11 cellular contexts compared by ENCODE assay signal in genomic region chr20:2109425-2110210, GRCh38. TPM values are rescaled to one million over a fixed set of nuclear protein-coding genes. Genes with fewer than 3 reads are reported as not detected.
A peak's percentile ranks its signal among the peaks of the same experiment; 100 is the strongest.
DNase-seq lines count a peak whose midpoint lies in the region; ATAC-seq and TF ChIP-seq lines count a peak whose summit lies in the region.
"Had no signal": no experiment of that assay in that cellular context is flagged by ENCODE, and none has a peak within 500 bp of the region (broad histone marks: within the 10 kb centered on the region; RNA-seq: fewer than 3 reads in every experiment).

No MANE protein-coding gene starts in this region.

- peaks cover 63% of the 10 kb centered on the region for H3K4me1 Mint-ChIP-seq in activated CD4-positive, alpha-beta T cell treated with anti-CD3 and anti-CD28 coated beads, Interleukin-2, amount 10 ng/mL, durations not matched to agents 7 days and 5 days
- H3K4me1 Mint-ChIP-seq in activated CD4-positive, alpha-beta T cell treated with anti-CD3 and anti-CD28 coated beads for 36 hours = peaks cover 90% of the 10 kb centered on the region

- 56 to 59% methylated on average over 6 of the region's 6 CpGs for WGBS in thyroid gland, 2 donors

- peak; percentile 18 for DNase-seq in activated CD4-positive, alpha-beta T cell treated with anti-CD3 and anti-CD28 coated beads, Interleukin-2, amount 10 ng/mL, durations not matched to agents 7 days and 5 days
- no peak for DNase-seq in activated CD4-positive, alpha-beta T cell treated with anti-CD3 and anti-CD28 coated beads for 36 hours
- DNase-seq in coronary artery (ENCODE audit: low spot score) (no peak), lower lobe of right lung (no peak), thyroid gland (peak; percentile 18 to 29)
- DNase-seq: NCI-H1048, occipital lobe had no signal

- CTCF ChIA-PET in activated CD4-positive, alpha-beta T cell treated with anti-CD3 and anti-CD28 coated beads, Interleukin-2, amount 10 ng/mL, durations not matched to agents 7 days and 5 days (lab: Charles Lee) = interaction anchor here (1.1 kb wide), 1 partner anchor 16 kb away, joined by 3 read pairs; no protein-coding TSS in a partner anchor
- CTCF ChIA-PET in activated CD4-positive, alpha-beta T cell treated with anti-CD3 and anti-CD28 coated beads for 36 hours (lab: Charles Lee) = no interaction called here

- H3K27ac ChIP-seq in coronary artery = peak overlapping the region in 1 of 2 donors; percentile 24
- peak overlapping the region; percentile 18 for H3K27ac ChIP-seq in lower lobe of right lung
- no peak overlapping the region for H3K27ac ChIP-seq in thyroid gland

- H3K4me3 Mint-ChIP-seq in activated CD4-positive, alpha-beta T cell treated with anti-CD3 and anti-CD28 coated beads, Interleukin-2, amount 10 ng/mL, durations not matched to agents 7 days and 5 days = no peak overlapping the region
- no peak overlapping the region for H3K4me3 Mint-ChIP-seq in activated CD4-positive, alpha-beta T cell treated with anti-CD3 and anti-CD28 coated beads for 36 hours

- H3K9me3 ChIP-seq in lower lobe of right lung = no peaks in the 10 kb centered on the region
- no peaks in the 10 kb centered on the region for H3K9me3 ChIP-seq in thyroid gland

- H3K27me3 ChIP-seq in lower lobe of right lung (ENCODE audit: low read depth) = no peaks in the 10 kb centered on the region
- H3K27me3 ChIP-seq in thyroid gland = no peaks in the 10 kb centered on the region

- intact Hi-C loops in activated CD4-positive, alpha-beta T cell treated with anti-CD3 and anti-CD28 coated beads for 36 hours (cut with DNase I, micrococcal nuclease) = no loop called here
- intact Hi-C loops in lower lobe of right lung (cut with DNase I) = no loop called here
- intact Hi-C loops in thyroid gland (cut with DNase I) = loop anchor here (10.0 kb wide), 1 partner anchor 145 kb away; no protein-coding TSS in a partner anchor

- POLR2A ChIA-PET in activated CD4-positive, alpha-beta T cell treated with anti-CD3 and anti-CD28 coated beads, Interleukin-2, amount 10 ng/mL, durations not matched to agents 7 days and 5 days (lab: Charles Lee) = no interaction called here
- POLR2A ChIA-PET in activated CD4-positive, alpha-beta T cell treated with anti-CD3 and anti-CD28 coated beads for 36 hours (lab: Charles Lee) = no interaction called here

- H3K27ac Mint-ChIP-seq in activated CD4-positive, alpha-beta T cell treated with anti-CD3 and anti-CD28 coated beads, Interleukin-2, amount 10 ng/mL, durations not matched to agents 7 days and 5 days = peak overlapping the region; percentile 54
- no peak overlapping the region for H3K27ac Mint-ChIP-seq in activated CD4-positive, alpha-beta T cell treated with anti-CD3 and anti-CD28 coated beads for 36 hours

- H3K4me3 ChIP-seq in coronary artery (peak overlapping the region; percentile 22), lower lobe of right lung (no peak overlapping the region), thyroid gland (replicated peaks in 1 of 3) (no peak overlapping the region)

- TF ChIP-seq POLR2A in thyroid gland (IDR thresholded peaks at IDR 0.05) = no peak

- H3K36me3 ChIP-seq in lower lobe of right lung (peaks cover 8% of the 10 kb centered on the region), thyroid gland (no peaks in the 10 kb centered on the region)

- TF ChIP-seq CTCF in coronary artery (IDR thresholded peaks at IDR 0.05) (no peak), lower lobe of right lung (IDR thresholded peaks at IDR 0.05) (no peak), thyroid gland (IDR thresholded peaks at IDR 0.05) (no peak)

- H3K36me3 Mint-ChIP-seq in activated CD4-positive, alpha-beta T cell treated with anti-CD3 and anti-CD28 coated beads, Interleukin-2, amount 10 ng/mL, durations not matched to agents 7 days and 5 days (ENCODE audit: low read depth) = peaks cover 31% of the 10 kb centered on the region
- peaks cover 35% of the 10 kb centered on the region for H3K36me3 Mint-ChIP-seq in activated CD4-positive, alpha-beta T cell treated with anti-CD3 and anti-CD28 coated beads for 36 hours (ENCODE audit: low read depth)

- H3K4me1 ChIP-seq in lower lobe of right lung = peaks cover 86% of the 10 kb centered on the region
- H3K4me1 ChIP-seq in thyroid gland = peaks cover 44 to 61% of the 10 kb centered on the region in 2 donors

- no peak for ATAC-seq in activated CD4-positive, alpha-beta T cell treated with anti-CD3 and anti-CD28 coated beads for 36 hours
- ATAC-seq in lower lobe of right lung (peak; percentile 52 to 65), HG02884 (IDR thresholded peaks at IDR 0.05; ENCODE audit: unreplicated experiment) (no peak), HG03460 (IDR thresholded peaks at IDR 0.05; ENCODE audit: unreplicated experiment) (no peak), HG02571 (IDR thresholded peaks at IDR 0.05; ENCODE audit: unreplicated experiment) (no peak)

- no peaks in the 10 kb centered on the region for H3K9me3 Mint-ChIP-seq in activated CD4-positive, alpha-beta T cell treated with anti-CD3 and anti-CD28 coated beads, Interleukin-2, amount 10 ng/mL, durations not matched to agents 7 days and 5 days
- H3K9me3 Mint-ChIP-seq in activated CD4-positive, alpha-beta T cell treated with anti-CD3 and anti-CD28 coated beads for 36 hours (ENCODE audit: low read depth) = no peaks in the 10 kb centered on the region
- H3K9me3 Mint-ChIP-seq: stimulated activated memory B cell treated with anti-CD40 and anti-IgM and Interleukin-4, amounts not matched to agents 10 μg/mL and 1 μg/mL and 100 μg/mL, for 72 hours had no signal

- no peaks in the 10 kb centered on the region for H3K27me3 Mint-ChIP-seq in activated CD4-positive, alpha-beta T cell treated with anti-CD3 and anti-CD28 coated beads, Interleukin-2, amount 10 ng/mL, durations not matched to agents 7 days and 5 days
- H3K27me3 Mint-ChIP-seq in activated CD4-positive, alpha-beta T cell treated with anti-CD3 and anti-CD28 coated beads for 36 hours = no peaks in the 10 kb centered on the region
- H3K27me3 Mint-ChIP-seq: stimulated activated memory B cell treated with anti-CD40 and anti-IgM and Interleukin-4, amounts not matched to agents 10 μg/mL and 1 μg/mL and 100 μg/mL, for 72 hours had no signal

RNA-seq across cellular contexts. Expression of gene STK35, which starts 8.0 kb away (rescaled TPM):
- 10 to 100 TPM; 15.8 to 16.1 TPM for total RNA-seq in activated CD4-positive, alpha-beta T cell treated with anti-CD3 and anti-CD28 coated beads, Interleukin-2, amount 10 ng/mL, durations not matched to agents 7 days and 5 days
- total RNA-seq in activated CD4-positive, alpha-beta T cell treated with anti-CD3 and anti-CD28 coated beads for 36 hours = 10 to 100 TPM; 18.2 to 20.9 TPM
- 13.9 TPM for total RNA-seq in lower lobe of right lung
- 10 to 100 TPM; 15.6 to 20.3 (median 17.9) TPM for total RNA-seq in thyroid gland

Comparison
In these comparisons a context has a peak if more than half of its experiments do, and no peak if none do; other contexts are left out.
1. DNase-seq: peak in activated CD4-positive, alpha-beta T cell treated with anti-CD3 and anti-CD28 coated beads, Interleukin-2, amount 10 ng/mL, durations not matched to agents 7 days and 5 days (single experiment) and thyroid gland (2 of 2); none in activated CD4-positive, alpha-beta T cell treated with anti-CD3 and anti-CD28 coated beads for 36 hours (single experiment), coronary artery (single experiment) and lower lobe of right lung (single experiment).
2. ATAC-seq: peak in lower lobe of right lung (2 of 2); none in activated CD4-positive, alpha-beta T cell treated with anti-CD3 and anti-CD28 coated beads for 36 hours (single experiment), HG02884 (single experiment), HG03460 (single experiment) and HG02571 (single experiment).